Comparison of ENCODE assay signal across 15 cellular contexts in genomic region chr14:30297856-30298255, GRCh38.
DNase-seq lines count a peak whose midpoint lies in the region; ATAC-seq, FAIRE-seq and TF ChIP-seq lines count a peak whose summit lies in the region.
"Had no signal": no experiment of that assay in that cellular context is flagged by ENCODE, and none has a peak within 500 bp of the region (broad histone marks: within the 10 kb centered on the region; RNA-seq: fewer than 3 reads in every experiment).

No MANE protein-coding gene starts in this region.

- H3K4me3 ChIP-seq in left lung (no peak overlapping the region), kidney (ENCODE audit: low read length in 2 of 2) (no peak overlapping the region)
- H3K4me3 ChIP-seq: BLaER1, GM12878, GM23248 had no signal

- H3K36me3 ChIP-seq in left lung (no peaks in the 10 kb centered on the region), kidney (ENCODE audit: control insufficient read depth in 1 of 2, insufficient read depth in 2 of 2, low read length in 2 of 2) (no peaks in the 10 kb centered on the region)
- H3K36me3 ChIP-seq: BLaER1 had no signal

- H3K27ac ChIP-seq in left lung (no peak overlapping the region), kidney (ENCODE audit: low read depth in 2 of 2, low read length in 2 of 2) (no peak overlapping the region)
- H3K27ac ChIP-seq: 22Rv1, BLaER1, GM23248 had no signal

- peak; percentile 23 for ATAC-seq in left lung
- ATAC-seq: GM12878 had no signal

- H3K9ac ChIP-seq in kidney (ENCODE audit: low read length in 2 of 2): no peak overlapping the region
- H3K9ac ChIP-seq: BLaER1, GM23248 had no signal

- H3K9me3 ChIP-seq in left lung (no peaks in the 10 kb centered on the region), kidney (ENCODE audit: control insufficient read depth in 1 of 2, low read length in 2 of 2) (no peaks in the 10 kb centered on the region)
- H3K9me3 ChIP-seq: BLaER1, Caco-2 had no signal

- FAIRE-seq in kidney (lab: Jason Lieb, UNC): no peak
- FAIRE-seq: GM12878 had no signal

- no peaks in the 10 kb centered on the region for H3K4me1 ChIP-seq in left lung
- no peaks in the 10 kb centered on the region for H3K4me1 ChIP-seq in kidney (ENCODE audit: control insufficient read depth in 1 of 2, insufficient read depth in 1 of 2, low read depth in 1 of 2, low read length in 2 of 2)
- H3K4me1 ChIP-seq: BLaER1, Caco-2 had no signal

- DNase-seq in NCI-H2227 (lab: John Stamatoyannopoulos, UW; ENCODE audit: unreplicated experiment) (peak; percentile 24), NCI-H2227 treated with DMSO at 0.1 percent for 48 hours (lab: John Stamatoyannopoulos, UW) (no peak), NCI-H187 (lab: John Stamatoyannopoulos, UW) (peak; percentile 26 to 62), NCI-H345 treated with DMSO at 0.1 percent for 48 hours (lab: John Stamatoyannopoulos, UW; ENCODE audit: unreplicated experiment) (peak; percentile 79), left lung (no peak), kidney (no peak), NCI-H748 (lab: John Stamatoyannopoulos, UW; ENCODE audit: unreplicated experiment) (no peak), NCI-H2029 (lab: John Stamatoyannopoulos, UW) (no peak)
- DNase-seq: Caco-2; CD8-positive, alpha-beta memory T cell; DMS53; GM23248 had no signal

- intact Hi-C loops in left lung (cut with DNase I) (no loop called here), kidney (cut with DNase I) (no loop called here)

- no peak for TF ChIP-seq CTCF in left lung (IDR thresholded peaks at IDR 0.05)
- no peak for TF ChIP-seq CTCF in kidney (IDR thresholded peaks at IDR 0.05; ENCODE audit: borderline replicate concordance, extremely low read depth, insufficient read depth)

- H3K27me3 ChIP-seq in left lung: no peaks in the 10 kb centered on the region
- H3K27me3 ChIP-seq: BLaER1 had no signal

Comparison
In these comparisons a context has a peak if more than half of its experiments do, and no peak if none do; other contexts are left out.
1. DNase-seq: peak in NCI-H2227 (single experiment), NCI-H187 (2 of 2) and NCI-H345 treated with DMSO at 0.1 percent for 48 hours (single experiment); none in NCI-H2227 treated with DMSO at 0.1 percent for 48 hours (single experiment), left lung (0 of 2), kidney (single experiment), NCI-H748 (single experiment) and NCI-H2029 (single experiment).